16 cellular contexts compared by ENCODE assay signal in the genomic region with DNA sequence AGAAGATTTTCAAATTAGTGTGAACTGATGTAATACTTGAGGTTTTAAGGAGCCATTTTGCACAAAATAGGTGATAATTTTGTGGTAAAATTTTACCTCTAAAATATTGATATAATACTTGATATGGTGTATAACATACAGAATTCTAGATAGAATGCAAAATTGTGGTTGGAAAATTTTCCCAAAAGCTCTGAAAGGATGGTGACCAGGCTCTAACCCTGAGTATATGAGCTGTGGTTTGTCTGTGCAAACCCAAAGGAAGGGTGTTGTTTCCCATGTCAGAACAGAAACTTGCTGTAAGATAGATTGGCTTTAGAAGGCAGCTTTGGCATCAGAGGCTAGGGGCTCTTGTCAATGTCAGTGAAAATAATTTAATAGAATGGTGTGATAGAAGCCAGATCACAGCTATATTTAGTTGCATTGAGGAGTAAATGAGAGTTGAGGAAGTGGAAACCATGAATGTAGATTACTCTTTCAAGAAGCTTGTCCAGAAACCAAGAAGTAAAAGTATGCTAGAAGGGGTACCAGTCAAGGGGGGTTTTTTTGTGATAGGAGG.
DNase-seq lines count a peak whose midpoint lies in the region; ATAC-seq and TF ChIP-seq lines count a peak whose summit lies in the region.
"Had no signal": no experiment of that assay in that cellular context is flagged by ENCODE, and none has a peak within 500 bp of the region (broad histone marks: within the 10 kb centered on the region; RNA-seq: fewer than 3 reads in every experiment).

No MANE protein-coding gene starts in this region.

- intact Hi-C loops in activated CD4-positive, alpha-beta T cell treated with anti-CD3 and anti-CD28 coated beads, Interleukin-2, amount 10 ng/mL, durations not matched to agents 24 days and 14 days (cut with micrococcal nuclease) = loop anchor here (5.0 kb wide), 1 partner anchor 468 kb away; no protein-coding TSS in a partner anchor

- TF ChIP-seq CTCF in fibroblast of the aortic adventitia (IDR thresholded peaks at IDR 0.05; ENCODE audit: insufficient read depth, low read length) = no peak

- peak; percentile 60 for DNase-seq in activated CD4-positive, alpha-beta T cell treated with anti-CD3 and anti-CD28 coated beads, Interleukin-2, amount 10 ng/mL, durations not matched to agents 24 days and 14 days
- DNase-seq in activated CD4-positive, alpha-beta T cell treated with anti-CD3 and anti-CD28 coated beads for 4 hours = no peak
- DNase-seq in GF-D8 (lab: John Stamatoyannopoulos, UW) = peak; percentile 17
- DNase-seq in T-cell = peak in 1 of 34 experiments; percentile 7
- DNase-seq in fibroblast of the aortic adventitia (ENCODE audit: low read depth) = peak; percentile 53
- no peak for DNase-seq in substantia nigra (lab: John Stamatoyannopoulos, UW)
- DNase-seq: activated CD4-positive, alpha-beta T cell treated with anti-CD3 and anti-CD28 coated beads, Interleukin-2, amount 50 U/mL, for 48 hours; adrenal gland; mammary epithelial cell; NCI-H187; NCI-H510A treated with DMSO at 0.1 percent for 48 hours; thyroid gland had no signal

- H3K4me1 Mint-ChIP-seq in activated CD4-positive, alpha-beta T cell treated with anti-CD3 and anti-CD28 coated beads, Interleukin-2, amount 10 ng/mL, durations not matched to agents 24 days and 14 days = peaks cover 31% of the 10 kb centered on the region
- H3K4me1 Mint-ChIP-seq in T-cell = peaks cover 59 to 68% (median 68%) of the 10 kb centered on the region in 3 donors
- H3K4me1 Mint-ChIP-seq: neural progenitor cell had no signal

- H3K36me3 Mint-ChIP-seq in activated CD4-positive, alpha-beta T cell treated with anti-CD3 and anti-CD28 coated beads, Interleukin-2, amount 10 ng/mL, durations not matched to agents 24 days and 14 days (ENCODE audit: low read depth) = no peaks in the 10 kb centered on the region
- H3K36me3 Mint-ChIP-seq in T-cell = peaks cover 3% of the 10 kb centered on the region
- H3K36me3 Mint-ChIP-seq: neural progenitor cell had no signal

- H3K27ac ChIP-seq in substantia nigra (ENCODE audit: low read depth, low read length, poor library complexity, severe bottlenecking) = no peak overlapping the region
- H3K27ac ChIP-seq: A549, adrenal gland, neural progenitor cell, thyroid gland had no signal

- H3K27ac Mint-ChIP-seq in activated CD4-positive, alpha-beta T cell treated with anti-CD3 and anti-CD28 coated beads, Interleukin-2, amount 10 ng/mL, durations not matched to agents 24 days and 14 days = peak overlapping the region; percentile 48
- peak overlapping the region; percentile 77 to 80 for H3K27ac Mint-ChIP-seq in T-cell
- H3K27ac Mint-ChIP-seq: neural progenitor cell had no signal

- no peak overlapping the region for H3K4me3 ChIP-seq in fibroblast of the aortic adventitia (ENCODE audit: low read depth, low read length)
- H3K4me3 ChIP-seq: A549, adrenal gland, neural progenitor cell, thyroid gland had no signal

- no peaks in the 10 kb centered on the region for H3K27me3 Mint-ChIP-seq in activated CD4-positive, alpha-beta T cell treated with anti-CD3 and anti-CD28 coated beads, Interleukin-2, amount 10 ng/mL, durations not matched to agents 24 days and 14 days
- H3K27me3 Mint-ChIP-seq in T-cell = no peaks in the 10 kb centered on the region

- H3K4me3 Mint-ChIP-seq in activated CD4-positive, alpha-beta T cell treated with anti-CD3 and anti-CD28 coated beads, Interleukin-2, amount 10 ng/mL, durations not matched to agents 24 days and 14 days = no peak overlapping the region
- peak overlapping the region in 1 of 3 donors; percentile 49 for H3K4me3 Mint-ChIP-seq in T-cell
- H3K4me3 Mint-ChIP-seq: neural progenitor cell had no signal

- POLR2A ChIA-PET in T-cell (lab: Charles Lee) = interaction anchor here in 1 of 2 donors (0.5 kb wide), 1 partner anchor 1095 kb away, joined by 4 read pairs; no protein-coding TSS in a partner anchor

- ATAC-seq in T-cell (replicated peaks in 1 of 4) (peak in 1 of 4 experiments; percentile 55), HG02759 (IDR thresholded peaks at IDR 0.05; ENCODE audit: unreplicated experiment) (no peak), HG03354 (IDR thresholded peaks at IDR 0.05; ENCODE audit: poor library complexity, severe bottlenecking, unreplicated experiment) (no peak)
- ATAC-seq: A549 had no signal

- H3K9me3 Mint-ChIP-seq in activated CD4-positive, alpha-beta T cell treated with anti-CD3 and anti-CD28 coated beads, Interleukin-2, amount 10 ng/mL, durations not matched to agents 24 days and 14 days = no peaks in the 10 kb centered on the region
- H3K9me3 Mint-ChIP-seq in T-cell = no peaks in the 10 kb centered on the region
- H3K9me3 Mint-ChIP-seq: neural progenitor cell had no signal

- CTCF ChIA-PET in T-cell (lab: Charles Lee) = interaction anchor here in 1 of 2 donors (1.0 to 1.2 kb wide), 2 partner anchors 12 to 48 kb away, joined by 3 to 5 read pairs; no protein-coding TSS in a partner anchor

Comparison
In these comparisons a context has a peak if more than half of its experiments do, and no peak if none do; other contexts are left out.
1. DNase-seq: peak in activated CD4-positive, alpha-beta T cell treated with anti-CD3 and anti-CD28 coated beads, Interleukin-2, amount 10 ng/mL, durations not matched to agents 24 days and 14 days (single experiment), GF-D8 (single experiment) and fibroblast of the aortic adventitia (single experiment); none in activated CD4-positive, alpha-beta T cell treated with anti-CD3 and anti-CD28 coated beads for 4 hours (0 of 2) and substantia nigra (0 of 49).